8 cellular contexts compared by ENCODE assay signal in the genomic region with DNA sequence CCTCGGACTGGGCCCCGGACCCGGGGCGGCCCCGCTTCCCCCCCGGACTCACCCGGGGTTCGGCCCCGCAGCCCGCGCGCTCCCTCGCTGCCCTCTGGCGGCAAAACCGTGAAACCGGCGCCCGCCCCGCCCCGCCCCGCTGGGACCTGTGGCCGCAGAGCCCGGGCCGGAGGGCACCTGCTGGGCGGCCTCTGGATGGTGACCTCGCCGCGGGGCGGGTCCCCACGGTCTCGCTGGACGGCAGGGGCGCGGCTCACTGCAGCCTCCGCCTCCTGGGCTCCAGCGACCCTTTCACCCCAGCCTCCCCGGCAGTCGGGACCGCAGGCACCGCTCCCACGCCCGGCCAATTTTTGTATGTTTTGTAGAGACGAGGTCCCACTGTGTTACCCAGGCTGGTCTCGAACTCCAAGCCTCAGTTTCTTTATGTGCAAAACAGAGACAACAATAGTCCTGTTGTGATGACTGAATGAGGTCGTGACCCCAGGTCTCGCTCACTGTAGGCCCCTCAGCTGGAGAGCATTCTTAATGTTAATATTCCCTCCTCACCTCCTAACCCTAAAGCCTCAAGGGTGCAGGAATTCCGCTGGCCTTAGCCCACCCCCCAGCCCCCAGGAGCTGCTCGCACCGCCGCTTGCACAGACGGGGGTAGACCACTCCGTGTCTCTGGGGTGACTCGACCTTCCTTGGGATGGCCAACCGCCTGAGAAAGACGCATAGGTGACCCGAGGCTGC. TPM values are rescaled to one million over a fixed set of nuclear protein-coding genes. Genes with fewer than 3 reads are reported as not detected.
DNase-seq lines count a peak whose midpoint lies in the region; ATAC-seq lines count a peak whose summit lies in the region.

No MANE protein-coding gene starts in this region.

- peaks cover 17% of the 10 kb centered on the region for H3K4me1 Mint-ChIP-seq in activated naive CD4-positive, alpha-beta T cell treated with anti-CD3 and anti-CD28 coated beads, Interleukin-2, amount 50 U/mL, for 24 hours

- no peak overlapping the region for H3K27ac ChIP-seq in SJSA1

- 0 out of 2 replicates have a peak, but pooled peaks cover 4% of the 10 kb centered on the region for H3K27me3 ChIP-seq in SJSA1 (replicated peaks)

- intact Hi-C loops in left cardiac atrium (cut with DNase I) = loop anchor here (5.0 to 10.0 kb wide), 2 partner anchors 122 to 224 kb away; no protein-coding TSS in a partner anchor
- intact Hi-C loops in sciatic nerve (cut with DNase I) = no loop called here

- peaks cover 1% of the 10 kb centered on the region for H3K27me3 Mint-ChIP-seq in activated naive CD4-positive, alpha-beta T cell treated with anti-CD3 and anti-CD28 coated beads, Interleukin-2, amount 50 U/mL, for 24 hours

- DNase-seq in Daoy (ENCODE audit: low read depth) (peak; percentile 71), SJSA1 (ENCODE audit: low read depth in 1 of 2, low spot score in 2 of 2) (peak; percentile 29 to 61), left cardiac atrium (peak; percentile 84), sciatic nerve (ENCODE audit: low spot score) (peak; percentile 91), NCI-H2081 treated with DMSO at 0.1 percent for 48 hours (lab: John Stamatoyannopoulos, UW) (no peak)

- ATAC-seq in HG02759 (IDR thresholded peaks at IDR 0.05; ENCODE audit: unreplicated experiment) (peak; percentile 78), left cardiac atrium (peak; percentile 82 to 88), sciatic nerve (peak; percentile 72), HG02588 (IDR thresholded peaks at IDR 0.05; ENCODE audit: unreplicated experiment) (no peak)

- H3K9me3 ChIP-seq in SJSA1 (replicated peaks) = no peaks in the 10 kb centered on the region

- H3K4me3 Mint-ChIP-seq in activated naive CD4-positive, alpha-beta T cell treated with anti-CD3 and anti-CD28 coated beads, Interleukin-2, amount 50 U/mL, for 24 hours = peak overlapping the region; percentile 86

- H3K9me3 Mint-ChIP-seq in activated naive CD4-positive, alpha-beta T cell treated with anti-CD3 and anti-CD28 coated beads, Interleukin-2, amount 50 U/mL, for 24 hours = no peaks in the 10 kb centered on the region

- no peaks in the 10 kb centered on the region for H3K36me3 Mint-ChIP-seq in activated naive CD4-positive, alpha-beta T cell treated with anti-CD3 and anti-CD28 coated beads, Interleukin-2, amount 50 U/mL, for 24 hours

- no peaks in the 10 kb centered on the region for H3K36me3 ChIP-seq in SJSA1

- peak overlapping the region; percentile 40 for H3K4me3 ChIP-seq in SJSA1

- peaks cover 16% of the 10 kb centered on the region for H3K4me1 ChIP-seq in SJSA1 (replicated peaks)

- peak overlapping the region; percentile 41 for H3K27ac Mint-ChIP-seq in activated naive CD4-positive, alpha-beta T cell treated with anti-CD3 and anti-CD28 coated beads, Interleukin-2, amount 50 U/mL, for 24 hours

RNA-seq across cellular contexts. Expression of gene RPH3AL, which starts 33.7 kb away (rescaled TPM):
- total RNA-seq in Daoy (2014; rRNA removed; shearing (Covaris generic)) = 3.8 and 7.4 TPM in 2 replicates
- 2.5 and 3.1 TPM in 2 replicates for total RNA-seq in SJSA1 (2014; rRNA removed; shearing (Covaris generic))
- total RNA-seq in left cardiac atrium (10 to 100 TPM in 1 of 2 donors, 1 to 10 TPM in 1; 5.9 to 10.9 TPM), sciatic nerve (19.0 TPM)

RNA-seq across cellular contexts. Expression of gene RFLNB, which starts 59.4 kb away (rescaled TPM):
- total RNA-seq in Daoy (2014; rRNA removed; shearing (Covaris generic)) = 49.7 and 56.1 TPM in 2 replicates
- total RNA-seq in SJSA1 (2014; rRNA removed; shearing (Covaris generic)) = 44.0 and 54.5 TPM in 2 replicates
- total RNA-seq in left cardiac atrium (10 to 100 TPM; 21.5 to 39.6 TPM), sciatic nerve (14.3 TPM)
